8 cellular contexts compared by ENCODE assay signal in the genomic region with DNA sequence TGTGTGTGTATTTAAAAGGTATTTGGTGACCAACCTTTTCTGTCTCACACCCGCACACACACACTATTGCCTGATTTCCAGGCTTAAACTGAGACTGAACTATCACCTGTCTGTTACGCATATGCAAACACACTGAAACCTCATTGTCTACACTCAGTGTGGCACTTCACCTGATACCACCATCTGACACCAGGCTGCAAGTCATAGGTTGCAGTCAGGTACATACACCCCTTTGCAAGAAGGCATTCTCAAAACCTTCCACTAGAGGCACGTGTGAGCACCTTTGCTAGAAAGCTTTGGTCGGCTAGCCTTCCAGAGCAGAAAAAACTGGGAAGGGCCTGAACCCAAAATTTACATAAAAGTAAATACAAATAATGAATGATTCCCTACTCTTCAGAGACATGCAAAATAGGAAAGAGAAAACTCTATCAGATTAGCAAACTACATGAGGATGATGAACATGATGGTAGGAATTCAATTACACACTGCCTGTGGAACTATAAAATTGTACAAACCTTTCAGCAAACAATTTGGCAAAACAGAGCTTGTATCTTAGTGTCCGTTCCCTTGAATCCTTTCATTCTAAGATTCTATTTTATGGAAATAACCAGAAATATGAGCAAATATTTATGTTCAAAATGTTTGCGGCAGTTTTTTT. TPM values are rescaled to one million over a fixed set of nuclear protein-coding genes. Genes with fewer than 3 reads are reported as not detected.
DNase-seq lines count a peak whose midpoint lies in the region; ATAC-seq and TF ChIP-seq lines count a peak whose summit lies in the region.

No MANE protein-coding gene starts in this region.

- H2AFZ ChIP-seq in neuronal stem cell (ENCODE audit: low read length): no peak overlapping the region

- H2BK12ac ChIP-seq in neuronal stem cell (ENCODE audit: low read length): no peak overlapping the region

- no peak overlapping the region for H4K8ac ChIP-seq in neuronal stem cell (ENCODE audit: low read depth, low read length)

- no peaks in the 10 kb centered on the region for H3K79me1 ChIP-seq in neuronal stem cell (ENCODE audit: low read depth, low read length)

- TF ChIP-seq CTCF in VCaP (conservative IDR thresholded peaks at IDR 0.05): peak; percentile 84
- TF ChIP-seq CTCF in fibroblast of pulmonary artery (IDR thresholded peaks at IDR 0.05; ENCODE audit: low read length, missing control alignments): peak; percentile 97
- peak in 3 of 4 experiments; percentile 29 to 57 (median 35) for TF ChIP-seq CTCF in prostate gland (IDR thresholded peaks at IDR 0.05)

- no peak for TF ChIP-seq POLR2A in prostate gland (IDR thresholded peaks at IDR 0.05)

- 39% methylated on average over 6 of the region's 6 CpGs for WGBS in prostate gland
- no CpG with 5 or more reads among the region's 6 CpGs for WGBS in neuronal stem cell (ENCODE audit: extremely low coverage in 2 of 2, insufficient read length in 2 of 2, insufficient replicate concordance in 1 of 2), 2 donors

- H2AK5ac ChIP-seq in neuronal stem cell (ENCODE audit: low read depth, low read length): no peak overlapping the region

- intact Hi-C loops in Right ventricle myocardium superior (cut with DNase I) (loop anchor here (10.0 kb wide), 1 partner anchor 230 kb away; no protein-coding TSS in a partner anchor), cardiac septum (cut with DNase I) (loop anchor here (5.0 kb wide), 1 partner anchor 237 kb away; no protein-coding TSS in a partner anchor), prostate gland (cut with DNase I) (loop anchor here (5.0 kb wide), 1 partner anchor 237 kb away; no protein-coding TSS in a partner anchor)

- H3K4me1 ChIP-seq in prostate gland (replicated peaks) (no peaks in the 10 kb centered on the region), neuronal stem cell (ENCODE audit: control insufficient read depth in 2 of 2, insufficient read depth in 1 of 2, low read depth in 1 of 2, low read length in 2 of 2) (peaks cover 0 to 2% of the 10 kb centered on the region in 2 donors)

- no peak overlapping the region for H2BK15ac ChIP-seq in neuronal stem cell (ENCODE audit: low read length)

- no peak overlapping the region for H3K27ac ChIP-seq in VCaP
- H3K27ac ChIP-seq in prostate gland: no peak overlapping the region
- H3K27ac ChIP-seq in neuronal stem cell (replicated peaks; ENCODE audit: low read length): no peak overlapping the region

- no peak overlapping the region for H3K4me3 ChIP-seq in fibroblast of pulmonary artery (replicated peaks; ENCODE audit: low read depth, low read length)
- H3K4me3 ChIP-seq in prostate gland: no peak overlapping the region
- peak overlapping the region in 1 of 2 donors; percentile 68 for H3K4me3 ChIP-seq in neuronal stem cell (ENCODE audit: low read length in 2 of 2)

- H3K23ac ChIP-seq in neuronal stem cell (ENCODE audit: low read depth, low read length, poor library complexity): no peak overlapping the region

- H2BK5ac ChIP-seq in neuronal stem cell (ENCODE audit: low read length): no peak overlapping the region

- H3K9me3 ChIP-seq in prostate gland (no peaks in the 10 kb centered on the region), neuronal stem cell (replicated peaks in 1 of 2; ENCODE audit: control insufficient read depth in 2 of 2, insufficient read depth in 1 of 2, low read depth in 1 of 2, low read length in 2 of 2) (no peaks in the 10 kb centered on the region)

- no peak overlapping the region for H3K4me2 ChIP-seq in neuronal stem cell (ENCODE audit: insufficient read depth, low read length, poor library complexity, severe bottlenecking)

- DNase-seq in Right ventricle myocardium superior (no peak), cardiac septum (ENCODE audit: low spot score) (no peak), NCI-H2081 treated with DMSO at 0.1 percent for 48 hours (lab: John Stamatoyannopoulos, UW) (peak; percentile 27), fibroblast of pulmonary artery (ENCODE audit: low read depth) (peak; percentile 69), prostate gland (ENCODE audit: low spot score) (no peak), neuronal stem cell (ENCODE audit: low spot score) (no peak)

- no peak overlapping the region for H2BK120ac ChIP-seq in neuronal stem cell (ENCODE audit: low read depth, low read length)

- peaks cover 31% of the 10 kb centered on the region for H3K27me3 ChIP-seq in prostate gland (replicated peaks; ENCODE audit: insufficient read depth)
- peaks cover 17 to 57% (median 41%) of the 10 kb centered on the region in 3 experiments for H3K27me3 ChIP-seq in neuronal stem cell (ENCODE audit: control insufficient read depth in 3 of 3, insufficient read depth in 3 of 3, low read depth in 1 of 3, low read length in 3 of 3)

- no peak overlapping the region for H3K9ac ChIP-seq in neuronal stem cell (ENCODE audit: low read depth, low read length, poor library complexity)

- ATAC-seq in Right ventricle myocardium superior (ENCODE audit: poor library complexity) (peak; percentile 64), HG02610 (IDR thresholded peaks at IDR 0.05; ENCODE audit: unreplicated experiment) (peak; percentile 65)

- H3K18ac ChIP-seq in neuronal stem cell (ENCODE audit: low read length): no peak overlapping the region

- H3K4ac ChIP-seq in neuronal stem cell (ENCODE audit: low read length): no peak overlapping the region

- no peak overlapping the region for H4K91ac ChIP-seq in neuronal stem cell (ENCODE audit: low read depth, low read length, poor library complexity)

- H3K14ac ChIP-seq in neuronal stem cell (ENCODE audit: low read length): no peak overlapping the region

- no peaks in the 10 kb centered on the region for H3K36me3 ChIP-seq in prostate gland
- no peaks in the 10 kb centered on the region for H3K36me3 ChIP-seq in neuronal stem cell (replicated peaks in 1 of 2; ENCODE audit: control insufficient read depth in 2 of 2, insufficient read depth in 2 of 2, low read length in 2 of 2)

RNA-seq across cellular contexts. Expression of a gene that starts 5.9 kb away (rescaled TPM):
- total RNA-seq in Right ventricle myocardium superior (not detected), cardiac septum (0.54 TPM), prostate gland (1 to 10 TPM; 1.6 to 2.8 TPM)
- 0.07 TPM for polyA plus RNA-seq in neuronal stem cell (2013, experiment 1 of 2)
- polyA plus RNA-seq in neuronal stem cell (2013, experiment 2 of 2): 0.06 TPM

RNA-seq across cellular contexts. Expression of a gene that starts 43.7 kb away (rescaled TPM):
- total RNA-seq in Right ventricle myocardium superior (364 TPM), cardiac septum (325 TPM), prostate gland (100 to 1,000 TPM; 363 to 598 TPM)
- 1,368 TPM for polyA plus RNA-seq in neuronal stem cell (2013, experiment 1 of 2)
- polyA plus RNA-seq in neuronal stem cell (2013, experiment 2 of 2): 1,375 TPM

Comparison
In these comparisons a context has a peak if more than half of its experiments do, and no peak if none do; other contexts are left out.
1. DNase-seq: peak in NCI-H2081 treated with DMSO at 0.1 percent for 48 hours (single experiment) and fibroblast of pulmonary artery (single experiment); none in Right ventricle myocardium superior (single experiment), cardiac septum (single experiment), prostate gland (single experiment) and neuronal stem cell (single experiment).
2. CTCF ChIP-seq: peak in every context shown above with its lines; median percentile 97 in fibroblast of pulmonary artery; 84 in VCaP; 35 in prostate gland.